8 cellular contexts compared by ENCODE assay signal in the genomic region with DNA sequence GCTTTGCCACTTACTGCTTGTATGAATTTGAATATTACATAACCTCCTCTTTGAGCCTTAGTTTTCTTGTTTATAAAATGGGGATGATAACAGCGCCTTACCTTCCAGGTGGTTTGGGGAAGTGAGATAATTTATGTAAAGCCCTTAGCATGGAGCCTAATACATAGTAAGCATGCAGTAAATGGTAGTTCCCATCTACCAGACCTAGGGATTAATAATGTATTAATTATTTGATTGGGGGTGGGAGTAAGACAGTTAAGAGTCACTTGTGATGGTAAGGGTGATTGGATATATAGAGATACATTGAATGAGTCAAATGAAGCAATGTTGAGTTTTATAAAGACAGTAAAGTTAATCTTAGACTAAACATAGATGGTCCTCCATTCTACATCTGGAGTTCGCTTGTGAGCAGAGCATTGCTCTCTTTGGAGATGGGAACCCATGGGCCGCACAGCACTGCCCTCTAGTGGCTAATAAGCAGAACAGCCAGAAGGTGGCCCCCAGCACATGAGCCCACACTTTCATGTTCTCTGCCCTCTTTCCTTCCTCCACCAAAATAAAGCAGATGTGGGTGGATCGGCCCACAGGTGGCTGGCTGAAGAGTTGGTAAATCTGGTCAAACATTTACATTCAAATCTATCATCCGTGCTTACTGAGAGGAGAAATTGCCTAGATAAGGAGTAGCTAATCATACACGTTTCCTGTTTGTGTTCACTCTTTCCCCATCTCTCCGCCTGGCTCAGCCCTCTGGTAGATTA. TPM values are rescaled to one million over a fixed set of nuclear protein-coding genes. Genes with fewer than 3 reads are reported as not detected.
DNase-seq lines count a peak whose midpoint lies in the region; ATAC-seq and TF ChIP-seq lines count a peak whose summit lies in the region.

No MANE protein-coding gene starts in this region.

- peak; percentile 72 for ATAC-seq in HG02970 (IDR thresholded peaks at IDR 0.05; ENCODE audit: low FRiP score, unreplicated experiment)
- ATAC-seq in activated B cell treated with CpG ODN at 0.5 μM for 24 hours (ENCODE audit: low read depth): peak; percentile 98

- no peak overlapping the region for H3K27ac Mint-ChIP-seq in activated B cell treated with CpG ODN at 0.5 μM for 24 hours

- H3K36me3 Mint-ChIP-seq in activated B cell treated with CpG ODN at 0.5 μM for 24 hours (ENCODE audit: low read depth): peaks cover 32% of the 10 kb centered on the region

- DNase-seq in NCI-H510A treated with DMSO at 0.1 percent for 48 hours (lab: John Stamatoyannopoulos, UW) (peak; percentile 79), NCI-H510A (lab: John Stamatoyannopoulos, UW) (no peak), NCI-H2171 treated with DMSO at 0.1 percent for 48 hours (lab: John Stamatoyannopoulos, UW) (peak; percentile 71), activated B cell treated with CpG ODN at 0.5 μM for 24 hours (peak; percentile 41), caudate nucleus (lab: John Stamatoyannopoulos, UW) (peak in 49 of 61 donors; percentile 8 to 78 (median 38)), left kidney (ENCODE audit: low read depth, low spot score) (peak; percentile 83)
- DNase-seq in stimulated activated CD4-positive, alpha-beta T cell treated with anti-CD3 and anti-CD28 coated beads, TNF-alpha, amount 100 ng/mL, for 24 hours (ENCODE audit: low read depth in 3 of 3): peak; percentile 28 to 58 (median 40)

- no peaks in the 10 kb centered on the region for H3K27me3 Mint-ChIP-seq in activated B cell treated with CpG ODN at 0.5 μM for 24 hours

- H3K9me3 Mint-ChIP-seq in activated B cell treated with CpG ODN at 0.5 μM for 24 hours: no peaks in the 10 kb centered on the region

- intact Hi-C loops in activated B cell treated with CpG ODN at 0.5 μM for 24 hours (cut with micrococcal nuclease): loop anchor here (1.0 to 2.0 kb wide), 7 partner anchors 9 to 559 kb away; a partner anchor contains a TSS

- no peak overlapping the region for H3K4me3 Mint-ChIP-seq in activated B cell treated with CpG ODN at 0.5 μM for 24 hours

- H3K27ac ChIP-seq in caudate nucleus (ENCODE audit: low read depth, low read length): no peak overlapping the region

- CTCF ChIA-PET in activated B cell treated with CpG ODN at 0.5 μM for 24 hours (lab: Charles Lee): interaction anchor here (0.6 to 1.8 kb wide), 13 partner anchors 9 to 559 kb away, joined by 3 to 10 read pairs (median 4); a partner anchor contains a TSS

- peaks cover 11% of the 10 kb centered on the region for H3K4me1 Mint-ChIP-seq in activated B cell treated with CpG ODN at 0.5 μM for 24 hours

- POLR2A ChIA-PET in activated B cell treated with CpG ODN at 0.5 μM for 24 hours (lab: Charles Lee): interaction anchor here (1.1 to 1.5 kb wide), 2 partner anchors 8 to 26 kb away, joined by 3 read pairs; a partner anchor contains a TSS

- TF ChIP-seq CTCF in activated B cell treated with CpG ODN at 0.5 μM for 24 hours (IDR thresholded peaks at IDR 0.05): peak; percentile 76

RNA-seq across cellular contexts. Expression of a gene that starts 26.5 kb away (rescaled TPM):
- 47.6 and 52.8 TPM in 2 replicates for total RNA-seq in activated B cell treated with CpG ODN at 0.5 μM for 24 hours

RNA-seq across cellular contexts. Expression of a gene that starts 28.7 kb away (rescaled TPM):
- total RNA-seq in activated B cell treated with CpG ODN at 0.5 μM for 24 hours: 7.8 and 10.0 TPM in 2 replicates
